Comparison of ENCODE assay signal across 17 cellular contexts in the genomic region with DNA sequence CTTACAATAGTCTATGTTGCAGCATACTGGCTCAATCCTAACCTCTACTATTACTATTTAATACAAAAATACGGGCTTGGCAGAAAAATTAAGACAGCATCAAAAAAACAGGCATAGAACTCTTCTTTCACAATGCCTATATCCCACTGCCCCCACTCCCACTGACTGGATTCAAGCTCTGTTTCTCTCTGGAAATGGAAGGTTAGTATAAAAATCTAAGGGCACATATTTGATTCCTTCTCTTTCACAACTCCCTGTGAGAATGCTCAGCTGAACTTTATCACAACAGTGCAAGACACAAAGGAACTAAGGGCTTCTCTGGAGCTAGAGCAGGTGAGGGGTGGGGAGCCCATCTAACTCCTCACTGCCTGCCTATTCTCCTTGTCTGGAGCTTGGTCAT.
"Had no signal": no experiment of that assay in that cellular context is flagged by ENCODE, and none has a peak within 500 bp of the region (broad histone marks: within the 10 kb centered on the region; RNA-seq: fewer than 3 reads in every experiment).

No MANE protein-coding gene starts in this region.

- H3K27me3 ChIP-seq: heart right ventricle, transverse colon had no signal

- H3K9me3 ChIP-seq: thoracic aorta, transverse colon had no signal

- DNase-seq: cerebellar nuclear complex; effector CD4-positive, alpha-beta T cell; heart right ventricle; hypothalamus; islet precursor cell; natural killer cell; posterior cingulate gyrus; right cardiac atrium; stimulated activated CD4-positive, alpha-beta T cell treated with anti-CD3 and anti-CD28 coated beads, Interleukin-4, amount 100 ng/mL, for 1 hour; stimulated activated CD8-positive, alpha-beta memory T cell treated with anti-CD3 and anti-CD28 coated beads, Interleukin-4, amount 100 ng/mL, for 48 hours; stimulated activated naive B cell treated with anti-CD40 and anti-IgM and Interleukin-4, amounts not matched to agents 10 μg/mL and 1 μg/mL and 100 μg/mL, for 72 hours; stimulated activated naive CD8-positive, alpha-beta T cell treated with anti-CD3 and anti-CD28 coated beads, Interleukin-15, amount 100 ng/mL, for 72 hours; transverse colon had no signal

- H3K36me3 ChIP-seq: heart right ventricle, thoracic aorta, transverse colon had no signal

- H3K4me3 ChIP-seq: coronary artery, heart right ventricle, thoracic aorta, transverse colon had no signal

- H3K4me1 Mint-ChIP-seq: natural killer cell; neural crest cell; stimulated activated naive B cell treated with anti-CD40 and anti-IgM and Interleukin-4, amounts not matched to agents 10 μg/mL and 1 μg/mL and 100 μg/mL, for 72 hours; stimulated activated naive CD8-positive, alpha-beta T cell treated with anti-CD3 and anti-CD28 coated beads, Interleukin-15, amount 100 ng/mL, for 72 hours had no signal

- H3K27ac ChIP-seq: coronary artery, heart right ventricle, thoracic aorta, transverse colon had no signal

- H3K27me3 Mint-ChIP-seq: stimulated activated naive B cell treated with anti-CD40 and anti-IgM and Interleukin-4, amounts not matched to agents 10 μg/mL and 1 μg/mL and 100 μg/mL, for 72 hours; stimulated activated naive CD8-positive, alpha-beta T cell treated with anti-CD3 and anti-CD28 coated beads, Interleukin-15, amount 100 ng/mL, for 72 hours had no signal

- ATAC-seq: heart right ventricle; left lobe of liver; natural killer cell; right cardiac atrium; stimulated activated naive B cell treated with anti-CD40 and anti-IgM and Interleukin-4, amounts not matched to agents 10 μg/mL and 1 μg/mL and 100 μg/mL, for 72 hours; stimulated activated naive CD8-positive, alpha-beta T cell treated with anti-CD3 and anti-CD28 coated beads, Interleukin-15, amount 100 ng/mL, for 72 hours had no signal

- H3K4me3 Mint-ChIP-seq: natural killer cell; neural crest cell; stimulated activated naive B cell treated with anti-CD40 and anti-IgM and Interleukin-4, amounts not matched to agents 10 μg/mL and 1 μg/mL and 100 μg/mL, for 72 hours; stimulated activated naive CD8-positive, alpha-beta T cell treated with anti-CD3 and anti-CD28 coated beads, Interleukin-15, amount 100 ng/mL, for 72 hours had no signal

- H3K36me3 Mint-ChIP-seq: natural killer cell; stimulated activated naive B cell treated with anti-CD40 and anti-IgM and Interleukin-4, amounts not matched to agents 10 μg/mL and 1 μg/mL and 100 μg/mL, for 72 hours had no signal

- H3K27ac Mint-ChIP-seq: natural killer cell; stimulated activated naive B cell treated with anti-CD40 and anti-IgM and Interleukin-4, amounts not matched to agents 10 μg/mL and 1 μg/mL and 100 μg/mL, for 72 hours; stimulated activated naive CD8-positive, alpha-beta T cell treated with anti-CD3 and anti-CD28 coated beads, Interleukin-15, amount 100 ng/mL, for 72 hours had no signal

- H3K4me1 ChIP-seq: heart right ventricle, transverse colon had no signal
